In genomic region chr3:154018100-154018696, GRCh38 we compare ENCODE assay signal across 8 cellular contexts.
DNase-seq lines count a peak whose midpoint lies in the region; FAIRE-seq and TF ChIP-seq lines count a peak whose summit lies in the region.

No MANE protein-coding gene starts in this region.

- DNase-seq in EH (ENCODE audit: low read depth): peak; percentile 41
- DNase-seq in GM20000 (ENCODE audit: low spot score): peak; percentile 21
- DNase-seq in HuH-7.5 (ENCODE audit: low spot score): peak; percentile 7
- peak; percentile 19 for DNase-seq in T-helper 9 cell
- DNase-seq in endothelial cell of umbilical vein (ENCODE audit: low read depth, low spot score): peak; percentile 23
- DNase-seq in stimulated activated CD4-positive, alpha-beta T cell treated with anti-CD3 and anti-CD28 coated beads, Interleukin-2, amount 100 ng/mL, for 4 hours (ENCODE audit: low read depth): peak; percentile 3
- no peak for DNase-seq in posterior vena cava (ENCODE audit: low spot score)
- no peak for DNase-seq in GM19238 (ENCODE audit: insufficient read length, low spot score)

- no peak for TF ChIP-seq POLR2A in endothelial cell of umbilical vein (IDR thresholded peaks at IDR 0.05; ENCODE audit: low read depth, low read length)

- H3K4me3 ChIP-seq in endothelial cell of umbilical vein (replicated peaks in 1 of 3; ENCODE audit: insufficient read depth in 1 of 3, low read depth in 1 of 3, low read length in 3 of 3): no peak overlapping the region

- no TSS peak for BruUV-seq in endothelial cell of umbilical vein (replicated peaks; lab: Mats Ljungman, UMichigan)

- POLR2A ChIA-PET in endothelial cell of umbilical vein (lab: Charles Lee): no interaction called here

- no peaks in the 10 kb centered on the region for H3K4me1 ChIP-seq in endothelial cell of umbilical vein (ENCODE audit: control insufficient read depth, extremely low read depth, insufficient read depth, low read length)

- peaks cover 1 to 2% of the 10 kb centered on the region in 2 experiments for H3K27me3 ChIP-seq in endothelial cell of umbilical vein (ENCODE audit: control insufficient read depth in 2 of 2, insufficient read depth in 2 of 2, low read length in 2 of 2)

- H3K36me3 ChIP-seq in endothelial cell of umbilical vein (ENCODE audit: control insufficient read depth in 2 of 2, extremely low read depth in 1 of 2, insufficient read depth in 2 of 2, low read length in 2 of 2): no peaks in the 10 kb centered on the region

- no peak overlapping the region for H3K27ac ChIP-seq in endothelial cell of umbilical vein (ENCODE audit: insufficient read depth, low read depth, low read length)

- no peak overlapping the region for H3K4me2 ChIP-seq in endothelial cell of umbilical vein (ENCODE audit: insufficient read depth, low read length)

- no peak for FAIRE-seq in endothelial cell of umbilical vein (lab: Jason Lieb, UNC)

- CTCF ChIA-PET in endothelial cell of umbilical vein (lab: Charles Lee): interaction anchor here (0.7 to 2.3 kb wide), 13 partner anchors 8 to 1684 kb away, joined by 3 to 13 read pairs (median 4); no protein-coding TSS in a partner anchor

- H4K20me1 ChIP-seq in endothelial cell of umbilical vein (replicated peaks; ENCODE audit: control insufficient read depth, extremely low read depth, insufficient read depth, low read length): no peaks in the 10 kb centered on the region

- H3K79me2 ChIP-seq in endothelial cell of umbilical vein (ENCODE audit: control insufficient read depth, insufficient read depth, low read length): no peaks in the 10 kb centered on the region

- H3K9ac ChIP-seq in endothelial cell of umbilical vein (replicated peaks; ENCODE audit: extremely low read depth, insufficient read depth, low read length): no peak overlapping the region

- TF ChIP-seq CTCF in GM20000 (IDR thresholded peaks at IDR 0.05; ENCODE audit: extremely low read depth, missing control alignments) (peak; percentile 59), endothelial cell of umbilical vein (IDR thresholded peaks at IDR 0.05; ENCODE audit: extremely low read depth in 1 of 2, insufficient read depth in 1 of 2, low read depth in 1 of 2, low read length in 2 of 2) (peak; percentile 67)

- no peaks in the 10 kb centered on the region for H3K9me1 ChIP-seq in endothelial cell of umbilical vein (replicated peaks; ENCODE audit: control insufficient read depth, extremely low read depth, insufficient read depth, low read length)

- dilution Hi-C loops in endothelial cell of umbilical vein (cut with MboI; ENCODE audit: extremely low pct_ligation_motif_present, low sequenced_read_pairs): no loop called here

- no peak overlapping the region for H2AFZ ChIP-seq in endothelial cell of umbilical vein (ENCODE audit: low read depth, low read length)

- intact Hi-C loops in endothelial cell of umbilical vein (cut with micrococcal nuclease): loop anchor here (1.0 to 5.0 kb wide), 3 partner anchors 249 to 992 kb away; partner anchors contain the start of gene RAP2B
- intact Hi-C loops in posterior vena cava (cut with DNase I): no loop called here

- H3K9me3 ChIP-seq in endothelial cell of umbilical vein (replicated peaks; ENCODE audit: control insufficient read depth, insufficient read depth, low read length): no peaks in the 10 kb centered on the region

TF ChIP-seq in endothelial cell of umbilical vein, 7 proteins besides CTCF, POLR2A, EP300 and RAD21:
- TF ChIP-seq FOS (IDR thresholded peaks at IDR 0.05; ENCODE audit: borderline replicate concordance, insufficient read depth, low read length): no peak
- no peak for TF ChIP-seq MYC (IDR thresholded peaks at IDR 0.05; ENCODE audit: low read depth, low read length)
- no peak for TF ChIP-seq POLR2AphosphoS5 (IDR thresholded peaks at IDR 0.05; ENCODE audit: insufficient read depth, low read depth, low read length)
- TF ChIP-seq JUN (IDR thresholded peaks at IDR 0.05; ENCODE audit: borderline replicate concordance, insufficient read depth, insufficient read length, low read depth): no peak
- no peak for TF ChIP-seq GATA2 (IDR thresholded peaks at IDR 0.05; ENCODE audit: insufficient read depth, insufficient read length, low read depth, low read length)
- TF ChIP-seq, protein P1, sequence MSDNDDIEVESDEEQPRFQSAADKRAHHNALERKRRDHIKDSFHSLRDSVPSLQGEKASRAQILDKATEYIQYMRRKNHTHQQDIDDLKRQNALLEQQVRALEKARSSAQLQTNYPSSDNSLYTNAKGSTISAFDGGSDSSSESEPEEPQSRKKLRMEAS (IDR thresholded peaks at IDR 0.05; ENCODE audit: insufficient read depth, insufficient read length): no peak
- TF ChIP-seq EZH2 (IDR thresholded peaks at IDR 0.05; ENCODE audit: borderline replicate concordance, low read depth, low read length, severe bottlenecking): no peak

Comparison
In these comparisons a context has a peak if more than half of its experiments do, and no peak if none do; other contexts are left out.
1. DNase-seq: peak in EH (single experiment), GM20000 (single experiment), HuH-7.5 (single experiment), T-helper 9 cell (single experiment), endothelial cell of umbilical vein (single experiment) and stimulated activated CD4-positive, alpha-beta T cell treated with anti-CD3 and anti-CD28 coated beads, Interleukin-2, amount 100 ng/mL, for 4 hours (single experiment); none in posterior vena cava (single experiment) and GM19238 (single experiment).